In genomic region chr6:3135668-3136297, GRCh38 we compare ENCODE assay signal across 1 cellular context.
TF ChIP-seq lines count a peak whose summit lies in the region.

No MANE protein-coding gene starts in this region.

TF ChIP-seq in HepG2, 621 proteins besides CTCF, POLR2A, EP300 and RAD21 (continued from another document and continues in another):
- no peak for TF ChIP-seq ZNF784 (CRISPR knock-in tag; IDR thresholded peaks at IDR 0.05; ENCODE audit: borderline replicate concordance)
- TF ChIP-seq ZNF367 (CRISPR knock-in tag; IDR thresholded peaks at IDR 0.05; ENCODE audit: borderline replicate concordance): no peak
- 0 out of 2 replicates have a peak, but pooled peaks have one; percentile 34 for TF ChIP-seq GTF2F1 (IDR thresholded peaks at IDR 0.05; ENCODE audit: low read length)
- TF ChIP-seq ZNF777 (CRISPR knock-in tag; IDR thresholded peaks at IDR 0.05): no peak
- TF ChIP-seq ZNF720 (CRISPR knock-in tag; IDR thresholded peaks at IDR 0.05): no peak
- peak; percentile 61; the same call in 1 of the 2 replicates for TF ChIP-seq ZNF335 (CRISPR knock-in tag; IDR thresholded peaks at IDR 0.05)
- TF ChIP-seq MYC (CRISPR knock-in tag; IDR thresholded peaks at IDR 0.05; ENCODE audit: borderline replicate concordance): no peak
- TF ChIP-seq NBN (conservative IDR thresholded peaks at IDR 0.05): no peak
- TF ChIP-seq ZNF446 (CRISPR knock-in tag; IDR thresholded peaks at IDR 0.05): no peak
- TF ChIP-seq NCOA5 (CRISPR knock-in tag; IDR thresholded peaks at IDR 0.05): no peak
- TF ChIP-seq ZHX2 (IDR thresholded peaks at IDR 0.05; ENCODE audit: low read depth): no peak
- TF ChIP-seq ZHX2 (CRISPR knock-in tag; IDR thresholded peaks at IDR 0.05; ENCODE audit: borderline replicate concordance): no peak
- no peak for TF ChIP-seq ZNF747 (CRISPR knock-in tag; IDR thresholded peaks at IDR 0.05; ENCODE audit: borderline replicate concordance)
- TF ChIP-seq RBM39 (IDR thresholded peaks at IDR 0.05; ENCODE audit: low read depth, low read length, poor library complexity, severe bottlenecking): no peak
- no peak for TF ChIP-seq NFYB (CRISPR knock-in tag; IDR thresholded peaks at IDR 0.05)
- TF ChIP-seq ZNF562 (CRISPR knock-in tag; IDR thresholded peaks at IDR 0.05; ENCODE audit: borderline replicate concordance): no peak
- TF ChIP-seq U2AF1 (optimal IDR thresholded peaks at IDR 0.05; ENCODE audit: low read depth, low read length): no peak
- no peak for TF ChIP-seq GABPA (IDR thresholded peaks at IDR 0.05; ENCODE audit: low read depth, low read length)
- TF ChIP-seq GABPA (CRISPR knock-in tag; IDR thresholded peaks at IDR 0.05; ENCODE audit: low read depth): 0 out of 2 replicates have a peak, but pooled peaks have one; percentile 32
- TF ChIP-seq FUBP1 (CRISPR knock-in tag; IDR thresholded peaks at IDR 0.05; ENCODE audit: borderline replicate concordance): no peak
- peak; percentile 92 for TF ChIP-seq PITX1 (CRISPR knock-in tag; IDR thresholded peaks at IDR 0.05)
- 0 out of 2 replicates have a peak, but pooled peaks have one; percentile 35 for TF ChIP-seq SP5 (CRISPR knock-in tag; IDR thresholded peaks at IDR 0.05; ENCODE audit: borderline replicate concordance, low read depth)
- 0 out of 4 replicates have a peak, but pooled peaks of 1 of the 2 experiments have one; percentile 12 for TF ChIP-seq HMGXB4 (CRISPR knock-in tag; IDR thresholded peaks at IDR 0.05; ENCODE audit: borderline replicate concordance in 1 of 2, low read depth in 1 of 2)
- TF ChIP-seq ZNF616 (CRISPR knock-in tag; IDR thresholded peaks at IDR 0.05; ENCODE audit: low read depth): no peak
- TF ChIP-seq ZNF407 (CRISPR knock-in tag; IDR thresholded peaks at IDR 0.05; ENCODE audit: not compliant biosample characterization): no peak
- no peak for TF ChIP-seq ZKSCAN1 (IDR thresholded peaks at IDR 0.05; ENCODE audit: low read length)
- TF ChIP-seq HNF4G (IDR thresholded peaks at IDR 0.05; ENCODE audit: borderline replicate concordance, low read depth, low read length): 0 out of 2 replicates have a peak, but pooled peaks have one; percentile 5
- TF ChIP-seq HNF4G (CRISPR knock-in tag; IDR thresholded peaks at IDR 0.05; ENCODE audit: borderline replicate concordance, low read depth): no peak
- TF ChIP-seq ZNF292 (CRISPR knock-in tag; IDR thresholded peaks at IDR 0.05; ENCODE audit: borderline replicate concordance, low read depth): no peak
- no peak for TF ChIP-seq THAP9 (CRISPR knock-in tag; IDR thresholded peaks at IDR 0.05; ENCODE audit: borderline replicate concordance)
- TF ChIP-seq ZNF75D (CRISPR knock-in tag; IDR thresholded peaks at IDR 0.05; ENCODE audit: borderline replicate concordance): no peak
- no peak for TF ChIP-seq RNF2 (conservative IDR thresholded peaks at IDR 0.05; ENCODE audit: low read depth)
- TF ChIP-seq ZNF639 (CRISPR knock-in tag; conservative IDR thresholded peaks at IDR 0.05): no peak
- no peak for TF ChIP-seq ZNF724P (CRISPR knock-in tag; IDR thresholded peaks at IDR 0.05; ENCODE audit: borderline replicate concordance)
- TF ChIP-seq KMT2B (CRISPR knock-in tag; IDR thresholded peaks at IDR 0.05): no peak
- no peak for TF ChIP-seq AGO2 (optimal IDR thresholded peaks at IDR 0.05; ENCODE audit: low read depth, low read length)
- TF ChIP-seq RXRA (CRISPR knock-in tag; IDR thresholded peaks at IDR 0.05): 0 out of 2 replicates have a peak, but pooled peaks have one; percentile 33
